20 cellular contexts compared by ENCODE assay signal in the genomic region with DNA sequence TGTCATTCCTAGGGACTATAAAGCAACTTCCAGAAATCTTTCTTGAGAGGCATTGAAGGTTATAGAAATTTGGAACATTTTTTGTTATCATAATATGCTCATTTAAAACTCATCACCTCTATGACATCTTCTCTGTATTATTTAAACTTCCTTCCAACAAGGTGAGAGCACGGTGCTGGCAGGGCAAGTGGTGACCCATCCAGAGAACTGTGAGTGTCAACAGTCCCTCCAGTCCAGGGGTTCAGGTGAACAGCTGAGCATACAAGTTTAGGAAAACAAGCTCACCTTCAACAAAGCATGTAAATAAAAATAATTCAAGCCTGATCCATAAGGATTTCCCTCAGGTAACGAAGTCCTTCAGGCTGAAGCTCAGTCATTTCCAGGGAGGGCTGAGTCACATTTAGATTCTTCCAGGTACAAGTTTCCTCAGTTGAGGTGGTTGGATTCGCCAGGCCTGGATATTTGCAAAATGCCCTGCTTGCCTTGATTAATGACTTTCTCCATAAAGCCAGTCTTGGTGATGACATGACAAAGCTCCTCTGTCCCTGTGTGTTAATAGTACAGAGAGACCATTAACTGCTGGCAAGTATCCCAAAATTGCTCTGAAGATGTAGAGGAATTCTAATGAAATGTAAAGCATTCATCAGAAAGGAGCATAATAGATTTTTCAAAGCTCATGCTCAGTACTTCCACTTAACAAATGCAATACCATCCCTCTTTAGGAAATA.
A peak's percentile ranks its signal among the peaks of the same experiment; 100 is the strongest.
DNase-seq lines count a peak whose midpoint lies in the region; ATAC-seq and TF ChIP-seq lines count a peak whose summit lies in the region.
"Had no signal": no experiment of that assay in that cellular context is flagged by ENCODE, and none has a peak within 500 bp of the region (broad histone marks: within the 10 kb centered on the region; RNA-seq: fewer than 3 reads in every experiment).

No MANE protein-coding gene starts in this region.

- no peak overlapping the region for H3K9ac ChIP-seq in GM23248
- H3K9ac ChIP-seq in SK-N-SH, result no peak overlapping the region

- TF ChIP-seq CTCF in SK-N-SH (IDR thresholded peaks at IDR 0.05), result no peak

- 85 to 87% methylated on average over 3 of the region's 3 CpGs for WGBS in GM23248 (ENCODE audit: low coverage in 1 of 2, low lambda C conversion rate in 2 of 2, missing lambda C conversion rate in 2 of 2), 2 experiments
- 56% methylated on average over 3 of the region's 3 CpGs for WGBS in SK-N-SH (ENCODE audit: low lambda C conversion rate)

- H2AFZ ChIP-seq in GM23248 (no peak overlapping the region), SK-N-SH (ENCODE audit: low read depth) (no peak overlapping the region)

- peak; percentile 10 for DNase-seq in AG08395 (ENCODE audit: low spot score)
- DNase-seq in GM23248, result peak; percentile 35
- DNase-seq in SK-N-SH, result no peak
- peak; percentile 10 for DNase-seq in iris pigment epithelial cell (ENCODE audit: low read depth)
- DNase-seq in NCI-H2196 (lab: John Stamatoyannopoulos, UW; ENCODE audit: unreplicated experiment), result no peak
- DNase-seq in head of caudate nucleus, result no peak
- DNase-seq: activated gamma-delta T cell treated with Interleukin-2 at 50 U/mL for 16 hours; Caco-2; GOT3; mammary epithelial cell; NCI-H1930; NCI-H524; ovary; SIG-M5; stimulated activated naive CD8-positive, alpha-beta T cell treated with anti-CD3 and anti-CD28 coated beads, Interleukin-15, Interleukin-2, amounts not matched to agents 100 U/mL and 50 U/mL, for 24 hours; transverse colon had no signal

- no peak for ATAC-seq in HG03108 (IDR thresholded peaks at IDR 0.05; ENCODE audit: unreplicated experiment)
- no peak for ATAC-seq in GM18520 (IDR thresholded peaks at IDR 0.05; ENCODE audit: unreplicated experiment)
- ATAC-seq: sciatic nerve; stimulated activated naive CD8-positive, alpha-beta T cell treated with anti-CD3 and anti-CD28 coated beads, Interleukin-15, Interleukin-2, amounts not matched to agents 100 U/mL and 50 U/mL, for 24 hours had no signal

- H3F3A ChIP-seq in GM23248 (ENCODE audit: insufficient read depth) (peaks cover 5% of the 10 kb centered on the region), SK-N-SH (replicated peaks; ENCODE audit: insufficient read depth) (no peaks in the 10 kb centered on the region)

- H3K4me3 ChIP-seq in GM23248 (no peak overlapping the region), SK-N-SH (ENCODE audit: low read depth in 2 of 2, low read length in 1 of 2) (no peak overlapping the region)
- H3K4me3 ChIP-seq: ovary, transverse colon had no signal

- H3K9me3 ChIP-seq in GM23248 (ENCODE audit: low read depth) (no peaks in the 10 kb centered on the region), SK-N-SH (no peaks in the 10 kb centered on the region)
- H3K9me3 ChIP-seq: Caco-2, ovary, transverse colon had no signal

- no peaks in the 10 kb centered on the region for H4K20me1 ChIP-seq in GM23248 (ENCODE audit: insufficient read depth)
- H4K20me1 ChIP-seq in SK-N-SH (ENCODE audit: insufficient read depth), result no peaks in the 10 kb centered on the region

- H3K79me2 ChIP-seq in GM23248 (ENCODE audit: insufficient read depth), result no peaks in the 10 kb centered on the region
- H3K79me2 ChIP-seq in SK-N-SH (ENCODE audit: insufficient read depth), result no peaks in the 10 kb centered on the region

- POLR2A ChIA-PET in SK-N-SH (lab: Yijun Ruan, JAX), result no interaction called here

- no peaks in the 10 kb centered on the region for H3K27me3 ChIP-seq in GM23248 (replicated peaks; ENCODE audit: insufficient read depth)
- H3K27me3 ChIP-seq in SK-N-SH (ENCODE audit: insufficient read depth), result no peaks in the 10 kb centered on the region
- H3K27me3 ChIP-seq: ovary, transverse colon had no signal

- no peaks in the 10 kb centered on the region for H3K9me2 ChIP-seq in GM23248 (ENCODE audit: insufficient read depth)
- H3K9me2 ChIP-seq in SK-N-SH, result no peaks in the 10 kb centered on the region; the same call in 1 of the 2 replicates

- intact Hi-C loops in head of caudate nucleus (cut with DNase I), result no loop called here

- in situ Hi-C loops in GM23248 (cut with MboI), result no loop called here

- H3K27ac ChIP-seq in GM23248 (no peak overlapping the region), SK-N-SH (ENCODE audit: low read depth in 2 of 2, low read length in 1 of 2) (no peak overlapping the region)
- H3K27ac ChIP-seq: ovary, transverse colon, VCaP had no signal

- H3K4me2 ChIP-seq in GM23248 (ENCODE audit: unreplicated experiment), result no peak overlapping the region
- H3K4me2 ChIP-seq in SK-N-SH, result no peak overlapping the region

- no peak for TF ChIP-seq RAD21 in SK-N-SH (IDR thresholded peaks at IDR 0.05; ENCODE audit: low read length)

- CTCF ChIA-PET in SK-N-SH (lab: Yijun Ruan, JAX), result interaction anchor here (1.1 kb wide), 1 partner anchor 393 kb away, joined by 4 read pairs; no protein-coding TSS in a partner anchor

- H3K4me1 ChIP-seq in GM23248 (ENCODE audit: insufficient read depth) (peaks cover 13% of the 10 kb centered on the region), SK-N-SH (ENCODE audit: control insufficient read depth in 1 of 2, insufficient read depth in 2 of 2, low read depth in 1 of 2, low read length in 1 of 2) (peaks cover 0 to 3% of the 10 kb centered on the region in 2 experiments; a peak in 1 of 4 replicates)
- H3K4me1 ChIP-seq: Caco-2, transverse colon had no signal

- TF ChIP-seq EP300 in SK-N-SH (IDR thresholded peaks at IDR 0.05; ENCODE audit: borderline replicate concordance in 1 of 2, low read depth in 1 of 2, low read length in 1 of 2), result peak in 1 of 2 experiments; percentile 35; a peak in 1 of 4 replicates

- no peaks in the 10 kb centered on the region for H3K36me3 ChIP-seq in GM23248 (ENCODE audit: low read depth)
- H3K36me3 ChIP-seq in SK-N-SH (replicated peaks in 1 of 2; ENCODE audit: control insufficient read depth in 1 of 2, insufficient read depth in 2 of 2, low read length in 1 of 2), result no peaks in the 10 kb centered on the region
- H3K36me3 ChIP-seq: ovary, transverse colon had no signal

TF ChIP-seq in SK-N-SH, 30 proteins besides CTCF, POLR2A, EP300 and RAD21 (continues in another document):
- TF ChIP-seq SIN3A (IDR thresholded peaks at IDR 0.05; ENCODE audit: borderline replicate concordance, low read depth, low read length) (no peak), GATA2 (CRISPR knock-in tag; IDR thresholded peaks at IDR 0.05) (no peak), TAF1 (IDR thresholded peaks at IDR 0.05; ENCODE audit: borderline replicate concordance, low read depth, low read length) (no peak), SMC3 (IDR thresholded peaks at IDR 0.05; ENCODE audit: low read depth, low read length) (no peak), CHD2 (IDR thresholded peaks at IDR 0.05; ENCODE audit: low read length, partially characterized antibody) (no peak), ELF1 (IDR thresholded peaks at IDR 0.05) (no peak), POLR2AphosphoS5 (IDR thresholded peaks at IDR 0.05; ENCODE audit: low read depth, low read length) (0 out of 2 replicates have a peak, but pooled peaks have one; percentile 20), FOXJ3 (CRISPR knock-in tag; IDR thresholded peaks at IDR 0.05) (no peak), MEF2A (IDR thresholded peaks at IDR 0.05; ENCODE audit: borderline replicate concordance, low read depth) (no peak), GABPA (IDR thresholded peaks at IDR 0.05; ENCODE audit: low read depth) (no peak), TEAD4 (IDR thresholded peaks at IDR 0.05; ENCODE audit: borderline replicate concordance, insufficient read depth) (peak; percentile 32; the same call in 1 of the 2 replicates), JUND (IDR thresholded peaks at IDR 0.05) (peak; percentile 43; the same call in 1 of the 2 replicates)
- TF ChIP-seq, protein P1, sequence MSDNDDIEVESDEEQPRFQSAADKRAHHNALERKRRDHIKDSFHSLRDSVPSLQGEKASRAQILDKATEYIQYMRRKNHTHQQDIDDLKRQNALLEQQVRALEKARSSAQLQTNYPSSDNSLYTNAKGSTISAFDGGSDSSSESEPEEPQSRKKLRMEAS (IDR thresholded peaks at IDR 0.05; ENCODE audit: low read depth), result no peak
- TF ChIP-seq, protein P2, sequence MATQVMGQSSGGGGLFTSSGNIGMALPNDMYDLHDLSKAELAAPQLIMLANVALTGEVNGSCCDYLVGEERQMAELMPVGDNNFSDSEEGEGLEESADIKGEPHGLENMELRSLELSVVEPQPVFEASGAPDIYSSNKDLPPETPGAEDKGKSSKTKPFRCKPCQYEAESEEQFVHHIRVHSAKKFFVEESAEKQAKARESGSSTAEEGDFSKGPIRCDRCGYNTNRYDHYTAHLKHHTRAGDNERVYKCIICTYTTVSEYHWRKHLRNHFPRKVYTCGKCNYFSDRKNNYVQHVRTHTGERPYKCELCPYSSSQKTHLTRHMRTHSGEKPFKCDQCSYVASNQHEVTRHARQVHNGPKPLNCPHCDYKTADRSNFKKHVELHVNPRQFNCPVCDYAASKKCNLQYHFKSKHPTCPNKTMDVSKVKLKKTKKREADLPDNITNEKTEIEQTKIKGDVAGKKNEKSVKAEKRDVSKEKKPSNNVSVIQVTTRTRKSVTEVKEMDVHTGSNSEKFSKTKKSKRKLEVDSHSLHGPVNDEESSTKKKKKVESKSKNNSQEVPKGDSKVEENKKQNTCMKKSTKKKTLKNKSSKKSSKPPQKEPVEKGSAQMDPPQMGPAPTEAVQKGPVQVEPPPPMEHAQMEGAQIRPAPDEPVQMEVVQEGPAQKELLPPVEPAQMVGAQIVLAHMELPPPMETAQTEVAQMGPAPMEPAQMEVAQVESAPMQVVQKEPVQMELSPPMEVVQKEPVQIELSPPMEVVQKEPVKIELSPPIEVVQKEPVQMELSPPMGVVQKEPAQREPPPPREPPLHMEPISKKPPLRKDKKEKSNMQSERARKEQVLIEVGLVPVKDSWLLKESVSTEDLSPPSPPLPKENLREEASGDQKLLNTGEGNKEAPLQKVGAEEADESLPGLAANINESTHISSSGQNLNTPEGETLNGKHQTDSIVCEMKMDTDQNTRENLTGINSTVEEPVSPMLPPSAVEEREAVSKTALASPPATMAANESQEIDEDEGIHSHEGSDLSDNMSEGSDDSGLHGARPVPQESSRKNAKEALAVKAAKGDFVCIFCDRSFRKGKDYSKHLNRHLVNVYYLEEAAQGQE (IDR thresholded peaks at IDR 0.05; ENCODE audit: low read depth, low read length), result no peak
- TF ChIP-seq, protein P3, sequence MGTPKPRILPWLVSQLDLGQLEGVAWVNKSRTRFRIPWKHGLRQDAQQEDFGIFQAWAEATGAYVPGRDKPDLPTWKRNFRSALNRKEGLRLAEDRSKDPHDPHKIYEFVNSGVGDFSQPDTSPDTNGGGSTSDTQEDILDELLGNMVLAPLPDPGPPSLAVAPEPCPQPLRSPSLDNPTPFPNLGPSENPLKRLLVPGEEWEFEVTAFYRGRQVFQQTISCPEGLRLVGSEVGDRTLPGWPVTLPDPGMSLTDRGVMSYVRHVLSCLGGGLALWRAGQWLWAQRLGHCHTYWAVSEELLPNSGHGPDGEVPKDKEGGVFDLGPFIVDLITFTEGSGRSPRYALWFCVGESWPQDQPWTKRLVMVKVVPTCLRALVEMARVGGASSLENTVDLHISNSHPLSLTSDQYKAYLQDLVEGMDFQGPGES (IDR thresholded peaks at IDR 0.05; ENCODE audit: low read depth, low read length), result no peak

Comparison
In these comparisons a context has a peak if more than half of its experiments do, and no peak if none do; other contexts are left out.
1. DNase-seq: peak in AG08395 (single experiment), GM23248 (single experiment) and iris pigment epithelial cell (single experiment); none in SK-N-SH (single experiment), NCI-H2196 (single experiment) and head of caudate nucleus (0 of 42).